8 cellular contexts compared by ENCODE assay signal in genomic region chr15:52567886-52568568, GRCh38. TPM values are rescaled to one million over a fixed set of nuclear protein-coding genes. Genes with fewer than 3 reads are reported as not detected.
DNase-seq lines count a peak whose midpoint lies in the region; ATAC-seq lines count a peak whose summit lies in the region.

No MANE protein-coding gene starts in this region.

- H3K4me3 ChIP-seq in endocrine pancreas (ENCODE audit: control insufficient read depth, insufficient read depth, low read length) = peak overlapping the region; percentile 98

- no peaks in the 10 kb centered on the region for H3K27me3 ChIP-seq in endocrine pancreas (ENCODE audit: control insufficient read depth, insufficient read depth, low read length)

- H3K9me3 Mint-ChIP-seq in stimulated activated naive CD8-positive, alpha-beta T cell treated with anti-CD3 and anti-CD28 coated beads, Interleukin-15, Interleukin-2, amounts not matched to agents 100 ng/mL and 50 ng/mL, for 24 hours = no peaks in the 10 kb centered on the region

- H3K4me1 Mint-ChIP-seq in stimulated activated naive CD8-positive, alpha-beta T cell treated with anti-CD3 and anti-CD28 coated beads, Interleukin-15, Interleukin-2, amounts not matched to agents 100 ng/mL and 50 ng/mL, for 24 hours (ENCODE audit: low read depth) = peaks cover 42% of the 10 kb centered on the region

- H3K4me1 ChIP-seq in ES-I3 (ENCODE audit: insufficient read depth, low read length) = no peaks in the 10 kb centered on the region
- peaks cover 12% of the 10 kb centered on the region for H3K4me1 ChIP-seq in endocrine pancreas (ENCODE audit: control insufficient read depth, insufficient read depth, low read length)

- H3K9me3 ChIP-seq in ES-I3 (ENCODE audit: control insufficient read depth, insufficient read depth, low read length) (no peaks in the 10 kb centered on the region), endocrine pancreas (ENCODE audit: control insufficient read depth, low read length) (no peaks in the 10 kb centered on the region)

- no peaks in the 10 kb centered on the region for H3K27me3 Mint-ChIP-seq in stimulated activated naive CD8-positive, alpha-beta T cell treated with anti-CD3 and anti-CD28 coated beads, Interleukin-15, Interleukin-2, amounts not matched to agents 100 ng/mL and 50 ng/mL, for 24 hours

- peaks cover 31% of the 10 kb centered on the region for H3K36me3 Mint-ChIP-seq in stimulated activated naive CD8-positive, alpha-beta T cell treated with anti-CD3 and anti-CD28 coated beads, Interleukin-15, Interleukin-2, amounts not matched to agents 100 ng/mL and 50 ng/mL, for 24 hours (ENCODE audit: low read depth)

- DNase-seq in M059J (ENCODE audit: low read depth) (peak; percentile 53), mucosa of gallbladder (ENCODE audit: low spot score) (peak; percentile 26)
- DNase-seq in activated CD4-positive, alpha-beta T cell treated with anti-CD3 and anti-CD28 coated beads, Interleukin-2, amount 50 U/mL, for 48 hours = peak; percentile 53 to 57

- ATAC-seq in HG02970 (IDR thresholded peaks at IDR 0.05; ENCODE audit: low FRiP score, unreplicated experiment) (no peak), GM18502 (IDR thresholded peaks at IDR 0.05; ENCODE audit: poor library complexity, unreplicated experiment) (no peak)

- peak overlapping the region; percentile 99 for H3K27ac Mint-ChIP-seq in stimulated activated naive CD8-positive, alpha-beta T cell treated with anti-CD3 and anti-CD28 coated beads, Interleukin-15, Interleukin-2, amounts not matched to agents 100 ng/mL and 50 ng/mL, for 24 hours

- no peaks in the 10 kb centered on the region for H3K36me3 ChIP-seq in ES-I3 (ENCODE audit: insufficient read depth, low read length)
- no peaks in the 10 kb centered on the region for H3K36me3 ChIP-seq in endocrine pancreas (ENCODE audit: control insufficient read depth, insufficient read depth, low read length)

- H3K9ac ChIP-seq in ES-I3 (ENCODE audit: low read depth, low read length) = peak overlapping the region; percentile 93
- H3K9ac ChIP-seq in endocrine pancreas (ENCODE audit: control insufficient read depth, insufficient read depth, low read length) = peak overlapping the region; percentile 58

- H3K4me3 Mint-ChIP-seq in stimulated activated naive CD8-positive, alpha-beta T cell treated with anti-CD3 and anti-CD28 coated beads, Interleukin-15, Interleukin-2, amounts not matched to agents 100 ng/mL and 50 ng/mL, for 24 hours = peak overlapping the region; percentile 99

RNA-seq across cellular contexts. Expression of gene ARPP19, which starts 0.8 kb away (rescaled TPM):
- 133 and 137 TPM in 2 replicates for total RNA-seq in M059J (2014; rRNA removed; shearing (Covaris generic))
- total RNA-seq in mucosa of gallbladder = 132 TPM

RNA-seq across cellular contexts. Expression of gene MYO5A, which starts 39.3 kb away (rescaled TPM):
- total RNA-seq in M059J (2014; rRNA removed; shearing (Covaris generic)) = 14.7 and 23.6 TPM in 2 replicates
- 12.5 TPM for total RNA-seq in mucosa of gallbladder
